ENCODE assay signal across 8 cellular contexts in the genomic region with DNA sequence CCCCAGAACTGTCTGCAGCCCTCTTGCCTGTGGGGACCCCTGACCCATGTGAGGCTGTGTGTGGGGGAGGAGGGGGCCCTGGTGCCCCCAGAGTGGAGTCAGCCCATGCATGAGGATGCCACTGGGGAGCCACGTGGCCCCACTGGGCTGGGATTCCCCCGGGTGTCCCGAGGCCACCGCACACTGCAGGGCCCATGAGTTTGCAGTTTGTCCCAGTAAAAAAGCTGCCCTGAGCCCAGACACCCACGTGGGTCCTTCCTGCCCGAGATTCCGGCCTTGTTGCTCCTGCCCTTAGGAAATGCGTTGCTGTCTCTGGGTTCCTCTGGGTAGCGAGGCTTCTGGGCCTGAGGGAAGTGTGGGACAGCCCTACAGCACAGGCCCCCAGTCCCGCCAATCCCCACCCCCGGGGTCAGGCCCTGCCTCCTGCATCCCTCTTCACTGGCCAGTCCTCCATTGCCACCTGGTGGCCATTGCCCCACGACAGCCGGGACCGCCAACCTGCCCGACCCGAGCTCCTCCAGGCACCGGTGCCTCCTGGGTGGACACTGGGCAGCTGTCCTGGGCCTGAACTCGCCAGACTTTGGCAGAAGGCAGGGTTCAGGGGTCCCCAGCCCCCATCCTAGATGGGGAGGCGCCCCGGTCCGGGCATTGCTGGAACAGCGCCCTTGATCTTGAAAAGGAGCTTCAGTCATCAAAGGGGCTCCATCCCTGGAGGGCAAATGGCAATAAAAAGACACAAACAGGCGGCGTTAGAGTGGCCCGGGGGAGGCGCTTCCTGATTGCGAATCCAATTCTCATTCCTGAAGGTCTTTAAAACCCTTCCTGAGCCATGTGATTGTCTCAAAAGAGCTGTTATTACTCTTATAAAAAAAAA. TPM values are rescaled to one million over a fixed set of nuclear protein-coding genes. Genes with fewer than 3 reads are reported as not detected.
DNase-seq lines count a peak whose midpoint lies in the region; ATAC-seq and TF ChIP-seq lines count a peak whose summit lies in the region.

No MANE protein-coding gene starts in this region.

- ATAC-seq in WTC11, result peak; percentile 95
- ATAC-seq in GM19455 (IDR thresholded peaks at IDR 0.05; ENCODE audit: unreplicated experiment), result no peak

- BruUV-seq in mammary epithelial cell (replicated peaks; lab: Mats Ljungman, UMichigan), result no TSS peak

- no peaks in the 10 kb centered on the region for H3K79me2 ChIP-seq in mammary epithelial cell (ENCODE audit: insufficient read depth, low read length)

- no peak overlapping the region for H3K9ac ChIP-seq in mammary epithelial cell (ENCODE audit: insufficient read depth, low read length)

- CTCF ChIA-PET in WTC11 (lab: Charles Lee) (interaction anchor here (0.6 to 2.1 kb wide), 59 partner anchors 9 to 824 kb away, joined by 3 to 23 read pairs (median 4); a partner anchor contains a TSS), mammary epithelial cell (lab: Charles Lee; ENCODE audit: low non-redundant PET) (interaction anchor here (0.6 to 1.2 kb wide), 3 partner anchors 442 to 486 kb away, joined by 3 to 6 read pairs (median 5); no protein-coding TSS in a partner anchor)

- no peak overlapping the region for H3K4me3 ChIP-seq in mammary epithelial cell (replicated peaks in 1 of 3; ENCODE audit: insufficient read depth in 1 of 3, low read depth in 2 of 3, low read length in 3 of 3)

- H3K27me3 Mint-ChIP-seq in WTC11 (ENCODE audit: low read depth), result no peaks in the 10 kb centered on the region

- TF ChIP-seq CTCF in WTC11 (IDR thresholded peaks at IDR 0.05), result peak; percentile 75
- TF ChIP-seq CTCF in mammary epithelial cell (conservative IDR thresholded peaks at IDR 0.05 in 1 of 2, IDR thresholded peaks at IDR 0.05 in 1 of 2; ENCODE audit: extremely low read depth in 1 of 2, insufficient read depth in 1 of 2, low read depth in 1 of 2, low read length in 2 of 2), result peak; percentile 39 to 81

- dilution Hi-C loops in mammary epithelial cell (cut with HindIII; ENCODE audit: low sequenced_read_pairs), result no loop called here

- POLR2A ChIA-PET in WTC11 (lab: Charles Lee), result interaction anchor here (0.8 to 1.3 kb wide), 2 partner anchors 8 to 128 kb away, joined by 3 to 4 read pairs; no protein-coding TSS in a partner anchor

- intact Hi-C loops in mammary epithelial cell (cut with micrococcal nuclease), result loop anchor here (1.0 to 5.0 kb wide), 4 partner anchors 78 to 486 kb away; no protein-coding TSS in a partner anchor

- no peak overlapping the region for H3K4me2 ChIP-seq in mammary epithelial cell (ENCODE audit: insufficient read depth, low read depth, low read length)

- peaks cover 15% of the 10 kb centered on the region for H3K27me3 ChIP-seq in mammary epithelial cell (ENCODE audit: insufficient read depth, low read length)

- in situ Hi-C loops in mammary epithelial cell (cut with MboI; ENCODE audit: low sequenced_read_pairs in 2 of 2), result loop anchor here (5.0 to 25.0 kb wide), 2 partner anchors 427 kb away; a partner anchor contains a TSS

- H3K4me1 ChIP-seq in mammary epithelial cell (ENCODE audit: insufficient read depth, low read length), result no peaks in the 10 kb centered on the region

- peaks cover 3% of the 10 kb centered on the region; the same call in 1 of the 2 replicates for H3K4me1 Mint-ChIP-seq in WTC11

- 2% methylated on average over 10 of the region's 27 CpGs for WGBS in mammary epithelial cell (ENCODE audit: low coverage, missing lambda C conversion rate)

- DNase-seq in GM03348 (ENCODE audit: low spot score), result peak; percentile 90
- peak; percentile 67 for DNase-seq in NCI-H146 (lab: John Stamatoyannopoulos, UW)
- DNase-seq in WTC11 (ENCODE audit: low spot score), result peak; percentile 95
- peak; percentile 33 for DNase-seq in mammary epithelial cell
- DNase-seq in iris pigment epithelial cell (ENCODE audit: low read depth), result peak; percentile 55
- peak; percentile 57 to 61 for DNase-seq in stimulated activated CD4-positive, alpha-beta T cell treated with anti-CD3 and anti-CD28 coated beads, Interleukin-1b, Interleukin-23, amount 100 ng/mL, for 4 hours (ENCODE audit: low read depth in 2 of 2)
- no peak for DNase-seq in GF-D8 (lab: John Stamatoyannopoulos, UW)

- no peak overlapping the region for H3K4me3 Mint-ChIP-seq in WTC11

- no peak overlapping the region for H2AFZ ChIP-seq in mammary epithelial cell (ENCODE audit: low read depth, low read length)

- H3K9me3 ChIP-seq in mammary epithelial cell (replicated peaks; ENCODE audit: insufficient read depth, low read length), result no peaks in the 10 kb centered on the region

- H3K27ac Mint-ChIP-seq in WTC11, result no peak overlapping the region

- H4K20me1 ChIP-seq in mammary epithelial cell (ENCODE audit: insufficient read depth, low read length), result no peaks in the 10 kb centered on the region

- H3K27ac ChIP-seq in mammary epithelial cell (ENCODE audit: insufficient read depth, low read depth, low read length), result no peak overlapping the region

- no peaks in the 10 kb centered on the region for H3K36me3 Mint-ChIP-seq in WTC11

- no peaks in the 10 kb centered on the region for H3K9me3 Mint-ChIP-seq in WTC11

- no peaks in the 10 kb centered on the region for H3K36me3 ChIP-seq in mammary epithelial cell (ENCODE audit: insufficient read depth, low read length)

TF ChIP-seq in WTC11, 78 proteins besides CTCF, POLR2A, EP300 and RAD21 (continues in another document):
- TF ChIP-seq, protein P1, sequence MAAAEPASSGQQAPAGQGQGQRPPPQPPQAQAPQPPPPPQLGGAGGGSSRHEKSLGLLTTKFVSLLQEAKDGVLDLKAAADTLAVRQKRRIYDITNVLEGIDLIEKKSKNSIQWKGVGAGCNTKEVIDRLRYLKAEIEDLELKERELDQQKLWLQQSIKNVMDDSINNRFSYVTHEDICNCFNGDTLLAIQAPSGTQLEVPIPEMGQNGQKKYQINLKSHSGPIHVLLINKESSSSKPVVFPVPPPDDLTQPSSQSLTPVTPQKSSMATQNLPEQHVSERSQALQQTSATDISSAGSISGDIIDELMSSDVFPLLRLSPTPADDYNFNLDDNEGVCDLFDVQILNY (CRISPR knock-in tag; IDR thresholded peaks at IDR 0.05), result 0 out of 2 replicates have a peak, but pooled peaks have one; percentile 24
- TF ChIP-seq GTF2I (CRISPR knock-in tag; conservative IDR thresholded peaks at IDR 0.05) (no peak), ZNF263 (CRISPR knock-in tag; IDR thresholded peaks at IDR 0.05; ENCODE audit: low read depth) (no peak), ETV6 (CRISPR knock-in tag; IDR thresholded peaks at IDR 0.05) (0 out of 2 replicates have a peak, but pooled peaks have one; percentile 20), FOXP1 (CRISPR knock-in tag; IDR thresholded peaks at IDR 0.05; ENCODE audit: borderline replicate concordance) (peak; percentile 10; the same call in 1 of the 2 replicates), SP1 (CRISPR knock-in tag; conservative IDR thresholded peaks at IDR 0.05) (0 out of 2 replicates have a peak, but pooled peaks have one; percentile 52)
- TF ChIP-seq, protein P2, sequence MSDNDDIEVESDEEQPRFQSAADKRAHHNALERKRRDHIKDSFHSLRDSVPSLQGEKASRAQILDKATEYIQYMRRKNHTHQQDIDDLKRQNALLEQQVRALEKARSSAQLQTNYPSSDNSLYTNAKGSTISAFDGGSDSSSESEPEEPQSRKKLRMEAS (CRISPR knock-in tag; IDR thresholded peaks at IDR 0.05), result 0 out of 2 replicates have a peak, but pooled peaks have one; percentile 45
- TF ChIP-seq, protein P3, sequence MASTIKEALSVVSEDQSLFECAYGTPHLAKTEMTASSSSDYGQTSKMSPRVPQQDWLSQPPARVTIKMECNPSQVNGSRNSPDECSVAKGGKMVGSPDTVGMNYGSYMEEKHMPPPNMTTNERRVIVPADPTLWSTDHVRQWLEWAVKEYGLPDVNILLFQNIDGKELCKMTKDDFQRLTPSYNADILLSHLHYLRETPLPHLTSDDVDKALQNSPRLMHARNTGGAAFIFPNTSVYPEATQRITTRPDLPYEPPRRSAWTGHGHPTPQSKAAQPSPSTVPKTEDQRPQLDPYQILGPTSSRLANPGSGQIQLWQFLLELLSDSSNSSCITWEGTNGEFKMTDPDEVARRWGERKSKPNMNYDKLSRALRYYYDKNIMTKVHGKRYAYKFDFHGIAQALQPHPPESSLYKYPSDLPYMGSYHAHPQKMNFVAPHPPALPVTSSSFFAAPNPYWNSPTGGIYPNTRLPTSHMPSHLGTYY (CRISPR knock-in tag; IDR thresholded peaks at IDR 0.05), result no peak
- TF ChIP-seq, protein P4, sequence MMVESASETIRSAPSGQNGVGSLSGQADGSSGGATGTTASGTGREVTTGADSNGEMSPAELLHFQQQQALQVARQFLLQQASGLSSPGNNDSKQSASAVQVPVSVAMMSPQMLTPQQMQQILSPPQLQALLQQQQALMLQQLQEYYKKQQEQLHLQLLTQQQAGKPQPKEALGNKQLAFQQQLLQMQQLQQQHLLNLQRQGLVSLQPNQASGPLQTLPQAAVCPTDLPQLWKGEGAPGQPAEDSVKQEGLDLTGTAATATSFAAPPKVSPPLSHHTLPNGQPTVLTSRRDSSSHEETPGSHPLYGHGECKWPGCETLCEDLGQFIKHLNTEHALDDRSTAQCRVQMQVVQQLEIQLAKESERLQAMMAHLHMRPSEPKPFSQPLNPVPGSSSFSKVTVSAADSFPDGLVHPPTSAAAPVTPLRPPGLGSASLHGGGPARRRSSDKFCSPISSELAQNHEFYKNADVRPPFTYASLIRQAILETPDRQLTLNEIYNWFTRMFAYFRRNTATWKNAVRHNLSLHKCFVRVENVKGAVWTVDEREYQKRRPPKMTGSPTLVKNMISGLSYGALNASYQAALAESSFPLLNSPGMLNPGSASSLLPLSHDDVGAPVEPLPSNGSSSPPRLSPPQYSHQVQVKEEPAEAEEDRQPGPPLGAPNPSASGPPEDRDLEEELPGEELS (CRISPR knock-in tag; IDR thresholded peaks at IDR 0.05), result no peak

RNA-seq across cellular contexts. Expression of a gene that starts 15.6 kb away (rescaled TPM):
- total RNA-seq in WTC11 (2021), result not detected in 3 replicates
- total RNA-seq in mammary epithelial cell, result not detected
- polyA plus RNA-seq in mammary epithelial cell, result not detected
- polyA minus RNA-seq in mammary epithelial cell, result not detected

RNA-seq across cellular contexts. Expression of a gene that starts 40.6 kb away (rescaled TPM):
- 2.4 to 3.9 TPM (median 3.6 TPM) in 3 replicates for total RNA-seq in WTC11 (2021)
- under 1 TPM in 1 of 2 donors, not detected in 1; 0.68 TPM for total RNA-seq in mammary epithelial cell
- polyA plus RNA-seq in mammary epithelial cell, result not detected
- polyA minus RNA-seq in mammary epithelial cell, result 1.9 TPM
